Comparison of ENCODE assay signal across 21 cellular contexts in genomic region chr2:239890347-239890746, GRCh38.
"Had no signal": no experiment of that assay in that cellular context is flagged by ENCODE, and none has a peak within 500 bp of the region (broad histone marks: within the 10 kb centered on the region; RNA-seq: fewer than 3 reads in every experiment).

No MANE protein-coding gene starts in this region.

- H3K36me3 ChIP-seq: gastrocnemius medialis, spleen, uterus had no signal

- DNase-seq: activated CD4-positive, alpha-beta T cell treated with anti-CD3 and anti-CD28 coated beads for 4 hours; activated CD4-positive, alpha-beta T cell treated with anti-CD3 and anti-CD28 coated beads, Interleukin-2, amount 50 U/mL, for 4 hours; activated naive CD4-positive, alpha-beta T cell; activated T-cell treated with anti-CD3 and anti-CD28 coated beads, Interleukin-2, amount 50 U/mL, for 1 hour; dermis blood vessel endothelial cell; effector CD8-positive, alpha-beta T cell; gastrocnemius medialis; left colon; naive B cell; nephron progenitor cell; spleen; stimulated activated naive CD4-positive, alpha-beta T cell; transverse colon; uterus had no signal

- H3K4me3 ChIP-seq: gastrocnemius medialis, hepatocyte, spleen, transverse colon, uterus had no signal

- H3K27ac ChIP-seq: gastrocnemius medialis, hepatocyte, parathyroid adenoma, spleen, transverse colon, uterus, VCaP had no signal

- H3K4me1 Mint-ChIP-seq: central memory CD8-positive, alpha-beta T cell; mesothelial cell of epicardium; nephron progenitor cell had no signal

- H3K27ac Mint-ChIP-seq: activated naive CD4-positive, alpha-beta T cell treated with anti-CD3 and anti-CD28 coated beads, Interleukin-2, amount 50 U/mL, for 72 hours; activated T-helper 17 cell treated with anti-CD3 and anti-CD28 coated beads, Interleukin-2, amount 50 U/mL, for 72 hours; mesothelial cell of epicardium; naive B cell; nephron progenitor cell had no signal

- H3K36me3 Mint-ChIP-seq: mesothelial cell of epicardium had no signal

- H3K27me3 ChIP-seq: gastrocnemius medialis, hepatocyte, transverse colon, uterus had no signal

- H3K9me3 Mint-ChIP-seq: activated T-helper 17 cell treated with anti-CD3 and anti-CD28 coated beads, Interleukin-2, amount 50 U/mL, for 72 hours had no signal

- H3K4me1 ChIP-seq: gastrocnemius medialis, parathyroid adenoma, spleen, transverse colon, uterus had no signal

- H3K4me3 Mint-ChIP-seq: activated T-helper 17 cell treated with anti-CD3 and anti-CD28 coated beads, Interleukin-2, amount 50 U/mL, for 72 hours; central memory CD8-positive, alpha-beta T cell; mesothelial cell of epicardium; naive B cell; nephron progenitor cell had no signal

- ATAC-seq: activated naive CD4-positive, alpha-beta T cell treated with anti-CD3 and anti-CD28 coated beads, Interleukin-2, amount 50 U/mL, for 72 hours; activated T-helper 17 cell treated with anti-CD3 and anti-CD28 coated beads, Interleukin-2, amount 50 U/mL, for 72 hours; gastrocnemius medialis; left colon had no signal
